Comparison of ENCODE assay signal across 1 cellular context in the genomic region with DNA sequence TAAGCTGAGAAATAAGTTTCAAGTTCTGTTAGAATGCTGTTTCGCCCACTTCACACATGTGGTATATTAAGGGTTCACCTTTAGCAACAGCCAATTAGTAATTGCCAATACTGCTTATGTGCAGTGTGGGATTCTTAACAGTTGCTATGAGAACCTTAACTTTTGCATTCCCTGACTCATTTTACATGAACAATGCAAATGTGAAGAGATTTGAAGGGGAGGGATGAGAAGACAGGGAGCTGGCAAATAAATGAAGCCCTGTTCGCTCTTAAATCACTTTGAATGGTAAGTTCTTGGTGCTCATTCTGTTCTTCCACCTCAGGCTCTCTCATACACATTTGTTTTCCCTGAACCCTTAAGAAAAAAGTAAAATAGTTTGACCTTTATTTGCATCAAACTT.
TF ChIP-seq lines count a peak whose summit lies in the region.

No MANE protein-coding gene starts in this region.

TF ChIP-seq in GM23338, 12 proteins besides CTCF, POLR2A, EP300 and RAD21 (continued from another document):
- TF ChIP-seq, protein P1, sequence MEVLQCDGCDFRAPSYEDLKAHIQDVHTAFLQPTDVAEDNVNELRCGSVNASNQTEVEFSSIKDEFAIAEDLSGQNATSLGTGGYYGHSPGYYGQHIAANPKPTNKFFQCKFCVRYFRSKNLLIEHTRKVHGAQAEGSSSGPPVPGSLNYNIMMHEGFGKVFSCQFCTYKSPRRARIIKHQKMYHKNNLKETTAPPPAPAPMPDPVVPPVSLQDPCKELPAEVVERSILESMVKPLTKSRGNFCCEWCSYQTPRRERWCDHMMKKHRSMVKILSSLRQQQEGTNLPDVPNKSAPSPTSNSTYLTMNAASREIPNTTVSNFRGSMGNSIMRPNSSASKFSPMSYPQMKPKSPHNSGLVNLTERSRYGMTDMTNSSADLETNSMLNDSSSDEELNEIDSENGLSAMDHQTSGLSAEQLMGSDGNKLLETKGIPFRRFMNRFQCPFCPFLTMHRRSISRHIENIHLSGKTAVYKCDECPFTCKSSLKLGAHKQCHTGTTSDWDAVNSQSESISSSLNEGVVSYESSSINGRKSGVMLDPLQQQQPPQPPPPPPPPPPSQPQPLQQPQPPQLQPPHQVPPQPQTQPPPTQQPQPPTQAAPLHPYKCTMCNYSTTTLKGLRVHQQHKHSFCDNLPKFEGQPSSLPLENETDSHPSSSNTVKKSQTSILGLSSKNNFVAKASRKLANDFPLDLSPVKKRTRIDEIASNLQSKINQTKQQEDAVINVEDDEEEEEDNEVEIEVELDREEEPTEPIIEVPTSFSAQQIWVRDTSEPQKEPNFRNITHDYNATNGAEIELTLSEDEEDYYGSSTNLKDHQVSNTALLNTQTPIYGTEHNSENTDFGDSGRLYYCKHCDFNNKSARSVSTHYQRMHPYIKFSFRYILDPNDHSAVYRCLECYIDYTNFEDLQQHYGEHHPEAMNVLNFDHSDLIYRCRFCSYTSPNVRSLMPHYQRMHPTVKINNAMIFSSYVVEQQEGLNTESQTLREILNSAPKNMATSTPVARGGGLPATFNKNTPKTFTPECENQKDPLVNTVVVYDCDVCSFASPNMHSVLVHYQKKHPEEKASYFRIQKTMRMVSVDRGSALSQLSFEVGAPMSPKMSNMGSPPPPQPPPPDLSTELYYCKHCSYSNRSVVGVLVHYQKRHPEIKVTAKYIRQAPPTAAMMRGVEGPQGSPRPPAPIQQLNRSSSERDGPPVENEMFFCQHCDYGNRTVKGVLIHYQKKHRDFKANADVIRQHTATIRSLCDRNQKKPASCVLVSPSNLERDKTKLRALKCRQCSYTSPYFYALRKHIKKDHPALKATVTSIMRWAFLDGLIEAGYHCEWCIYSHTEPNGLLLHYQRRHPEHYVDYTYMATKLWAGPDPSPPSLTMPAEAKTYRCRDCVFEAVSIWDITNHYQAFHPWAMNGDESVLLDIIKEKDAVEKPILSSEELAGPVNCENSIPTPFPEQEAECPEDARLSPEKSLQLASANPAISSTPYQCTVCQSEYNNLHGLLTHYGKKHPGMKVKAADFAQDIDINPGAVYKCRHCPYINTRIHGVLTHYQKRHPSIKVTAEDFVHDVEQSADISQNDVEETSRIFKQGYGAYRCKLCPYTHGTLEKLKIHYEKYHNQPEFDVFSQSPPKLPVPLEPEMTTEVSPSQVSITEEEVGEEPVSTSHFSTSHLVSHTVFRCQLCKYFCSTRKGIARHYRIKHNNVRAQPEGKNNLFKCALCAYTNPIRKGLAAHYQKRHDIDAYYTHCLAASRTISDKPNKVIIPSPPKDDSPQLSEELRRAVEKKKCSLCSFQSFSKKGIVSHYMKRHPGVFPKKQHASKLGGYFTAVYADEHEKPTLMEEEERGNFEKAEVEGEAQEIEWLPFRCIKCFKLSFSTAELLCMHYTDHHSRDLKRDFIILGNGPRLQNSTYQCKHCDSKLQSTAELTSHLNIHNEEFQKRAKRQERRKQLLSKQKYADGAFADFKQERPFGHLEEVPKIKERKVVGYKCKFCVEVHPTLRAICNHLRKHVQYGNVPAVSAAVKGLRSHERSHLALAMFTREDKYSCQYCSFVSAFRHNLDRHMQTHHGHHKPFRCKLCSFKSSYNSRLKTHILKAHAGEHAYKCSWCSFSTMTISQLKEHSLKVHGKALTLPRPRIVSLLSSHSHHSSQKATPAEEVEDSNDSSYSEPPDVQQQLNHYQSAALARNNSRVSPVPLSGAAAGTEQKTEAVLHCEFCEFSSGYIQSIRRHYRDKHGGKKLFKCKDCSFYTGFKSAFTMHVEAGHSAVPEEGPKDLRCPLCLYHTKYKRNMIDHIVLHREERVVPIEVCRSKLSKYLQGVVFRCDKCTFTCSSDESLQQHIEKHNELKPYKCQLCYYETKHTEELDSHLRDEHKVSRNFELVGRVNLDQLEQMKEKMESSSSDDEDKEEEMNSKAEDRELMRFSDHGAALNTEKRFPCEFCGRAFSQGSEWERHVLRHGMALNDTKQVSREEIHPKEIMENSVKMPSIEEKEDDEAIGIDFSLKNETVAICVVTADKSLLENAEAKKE (CRISPR knock-in tag; IDR thresholded peaks at IDR 0.05), result no peak
- TF ChIP-seq CREB1 (CRISPR knock-in tag; IDR thresholded peaks at IDR 0.05; ENCODE audit: low read depth), result no peak
- TF ChIP-seq STAT1 (IDR thresholded peaks at IDR 0.05; ENCODE audit: unreplicated experiment), result no peak
- TF ChIP-seq EZH2 (IDR thresholded peaks at IDR 0.05; ENCODE audit: low read depth, unreplicated experiment), result no peak
- TF ChIP-seq NANOG (IDR thresholded peaks at IDR 0.05; ENCODE audit: borderline replicate concordance), result no peak
- no peak for TF ChIP-seq POLR2AphosphoS5 (IDR thresholded peaks at IDR 0.05; ENCODE audit: low read depth)
- no peak for TF ChIP-seq JUNB (IDR thresholded peaks at IDR 0.05; ENCODE audit: unreplicated experiment)
- TF ChIP-seq, protein P2, sequence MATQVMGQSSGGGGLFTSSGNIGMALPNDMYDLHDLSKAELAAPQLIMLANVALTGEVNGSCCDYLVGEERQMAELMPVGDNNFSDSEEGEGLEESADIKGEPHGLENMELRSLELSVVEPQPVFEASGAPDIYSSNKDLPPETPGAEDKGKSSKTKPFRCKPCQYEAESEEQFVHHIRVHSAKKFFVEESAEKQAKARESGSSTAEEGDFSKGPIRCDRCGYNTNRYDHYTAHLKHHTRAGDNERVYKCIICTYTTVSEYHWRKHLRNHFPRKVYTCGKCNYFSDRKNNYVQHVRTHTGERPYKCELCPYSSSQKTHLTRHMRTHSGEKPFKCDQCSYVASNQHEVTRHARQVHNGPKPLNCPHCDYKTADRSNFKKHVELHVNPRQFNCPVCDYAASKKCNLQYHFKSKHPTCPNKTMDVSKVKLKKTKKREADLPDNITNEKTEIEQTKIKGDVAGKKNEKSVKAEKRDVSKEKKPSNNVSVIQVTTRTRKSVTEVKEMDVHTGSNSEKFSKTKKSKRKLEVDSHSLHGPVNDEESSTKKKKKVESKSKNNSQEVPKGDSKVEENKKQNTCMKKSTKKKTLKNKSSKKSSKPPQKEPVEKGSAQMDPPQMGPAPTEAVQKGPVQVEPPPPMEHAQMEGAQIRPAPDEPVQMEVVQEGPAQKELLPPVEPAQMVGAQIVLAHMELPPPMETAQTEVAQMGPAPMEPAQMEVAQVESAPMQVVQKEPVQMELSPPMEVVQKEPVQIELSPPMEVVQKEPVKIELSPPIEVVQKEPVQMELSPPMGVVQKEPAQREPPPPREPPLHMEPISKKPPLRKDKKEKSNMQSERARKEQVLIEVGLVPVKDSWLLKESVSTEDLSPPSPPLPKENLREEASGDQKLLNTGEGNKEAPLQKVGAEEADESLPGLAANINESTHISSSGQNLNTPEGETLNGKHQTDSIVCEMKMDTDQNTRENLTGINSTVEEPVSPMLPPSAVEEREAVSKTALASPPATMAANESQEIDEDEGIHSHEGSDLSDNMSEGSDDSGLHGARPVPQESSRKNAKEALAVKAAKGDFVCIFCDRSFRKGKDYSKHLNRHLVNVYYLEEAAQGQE (IDR thresholded peaks at IDR 0.05; ENCODE audit: unreplicated experiment), result no peak
- no peak for TF ChIP-seq EZH2phosphoT487 (IDR thresholded peaks at IDR 0.05; ENCODE audit: unreplicated experiment)
- TF ChIP-seq ZNF114 (CRISPR knock-in tag; IDR thresholded peaks at IDR 0.05), result no peak
- no peak for TF ChIP-seq ZNF331 (CRISPR knock-in tag; IDR thresholded peaks at IDR 0.05; ENCODE audit: low read depth)
